Comparison of ENCODE assay signal across 20 cellular contexts in the genomic region with DNA sequence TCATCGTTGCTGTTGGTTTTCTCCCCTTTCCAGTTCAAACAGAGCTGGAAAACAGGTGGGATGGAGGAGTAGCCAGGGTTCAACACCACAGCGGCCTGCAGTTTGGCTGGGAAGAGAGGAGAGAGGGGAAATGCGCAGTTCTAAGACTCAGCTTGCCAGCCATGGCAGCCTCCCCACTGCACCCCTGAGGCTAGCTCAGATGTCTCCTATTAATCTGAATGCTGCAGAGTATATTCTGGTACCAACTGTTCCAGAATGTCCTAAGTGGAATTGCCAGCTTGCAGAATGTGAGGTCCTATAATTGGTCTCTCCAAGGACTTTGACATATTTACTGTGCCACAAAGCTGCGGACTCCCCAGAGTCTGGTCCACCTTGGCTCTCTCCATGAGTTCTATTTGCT. TPM values are rescaled to one million over a fixed set of nuclear protein-coding genes. Genes with fewer than 3 reads are reported as not detected.
A peak's percentile ranks its signal among the peaks of the same experiment; 100 is the strongest.
DNase-seq lines count a peak whose midpoint lies in the region; ATAC-seq, FAIRE-seq and TF ChIP-seq lines count a peak whose summit lies in the region.
"Had no signal": no experiment of that assay in that cellular context is flagged by ENCODE, and none has a peak within 500 bp of the region (broad histone marks: within the 10 kb centered on the region; RNA-seq: fewer than 3 reads in every experiment).

No MANE protein-coding gene starts in this region.

- WGBS in HepG2 (ENCODE audit: low lambda C conversion rate), result 75% methylated on average over 4 of the region's 4 CpGs
- 88% methylated on average over 1 of the region's 4 CpGs for WGBS in right lobe of liver (ENCODE audit: insufficient coverage, low coverage, low lambda C conversion rate, missing lambda C conversion rate)
- WGBS in spleen, 5 donors, result 70 to 98% (median 81%) methylated on average over 4 of the region's 4 CpGs
- WGBS in adrenal gland, 4 donors, result 71 to 87% (median 84%) methylated on average over 4 of the region's 4 CpGs

- intact Hi-C loops in HepG2 (cut with micrococcal nuclease; ENCODE audit: unreplicated experiment) (no loop called here), right lobe of liver (cut with DNase I) (no loop called here), spleen (cut with DNase I; ENCODE audit: low total_unique reads) (no loop called here), adrenal gland (cut with DNase I) (no loop called here)

- CTCF ChIA-PET in HepG2 (lab: Yijun Ruan, JAX; ENCODE audit: low intra/inter-chr PET ratio, low total read pairs), result no interaction called here

- TF ChIP-seq RAD21 in HepG2 (CRISPR knock-in tag; IDR thresholded peaks at IDR 0.05), result no peak

- no peak for ATAC-seq in HepG2
- no peak for ATAC-seq in right lobe of liver
- no peak for ATAC-seq in memory B cell (ENCODE audit: low read depth)
- no peak for ATAC-seq in HG03135 (IDR thresholded peaks at IDR 0.05; ENCODE audit: unreplicated experiment)
- no peak for ATAC-seq in HG03565 (IDR thresholded peaks at IDR 0.05; ENCODE audit: unreplicated experiment)
- ATAC-seq: GM23338, HCT116 had no signal

- no peak for DNase-seq in HepG2 (ENCODE audit: low spot score)
- no peak for DNase-seq in right lobe of liver
- peak; percentile 76 to 96 for DNase-seq in cerebellar nuclear complex (lab: John Stamatoyannopoulos, UW)
- DNase-seq in memory B cell (ENCODE audit: low spot score in 2 of 2), result no peak
- DNase-seq in spleen, result peak; percentile 18
- no peak for DNase-seq in adrenal gland
- DNase-seq: 8988T; Calu3; CD4-positive, alpha-beta memory T cell; COR-L47; DMS53; DMS79 treated with DMSO at 0.1 percent for 48 hours; H9 had no signal

- H3K9me3 ChIP-seq in HepG2 (ENCODE audit: low read length) (no peaks in the 10 kb centered on the region), right lobe of liver (no peaks in the 10 kb centered on the region), spleen (no peaks in the 10 kb centered on the region), adrenal gland (replicated peaks in 1 of 3) (no peaks in the 10 kb centered on the region)

- peaks cover 24 to 72% of the 10 kb centered on the region in 2 experiments for H3K36me3 ChIP-seq in HepG2 (replicated peaks in 1 of 2; ENCODE audit: control insufficient read depth in 1 of 2, insufficient read depth in 2 of 2, low read length in 2 of 2)
- H3K36me3 ChIP-seq in right lobe of liver, result peaks cover 0 to 66% (median 26%) of the 10 kb centered on the region in 4 donors
- peaks cover 0 to 100% (median 89%) of the 10 kb centered on the region in 6 donors for H3K36me3 ChIP-seq in spleen
- H3K36me3 ChIP-seq in adrenal gland (replicated peaks in 1 of 2), result peaks cover 0 to 79% of the 10 kb centered on the region in 2 donors

- H3K4me3 ChIP-seq in HepG2 (replicated peaks in 1 of 3; ENCODE audit: insufficient read depth in 1 of 3, low read depth in 2 of 3, low read length in 3 of 3) (no peak overlapping the region), right lobe of liver (no peak overlapping the region), spleen (no peak overlapping the region), adrenal gland (no peak overlapping the region)
- H3K4me3 ChIP-seq: GM23338 had no signal

- peaks cover 2% of the 10 kb centered on the region for H3K4me1 Mint-ChIP-seq in memory B cell
- H3K4me1 Mint-ChIP-seq: CD4-positive, alpha-beta memory T cell; GM23338; H9 had no signal

- H3K4me1 ChIP-seq in HepG2 (ENCODE audit: insufficient read depth, low read length) (no peaks in the 10 kb centered on the region), right lobe of liver (peaks cover 0 to 8% (median 3%) of the 10 kb centered on the region in 4 donors), spleen (no peaks in the 10 kb centered on the region), adrenal gland (replicated peaks in 1 of 2) (peaks cover under 1% of the 10 kb centered on the region in 2 donors)

- H3K79me2 ChIP-seq in HepG2 (ENCODE audit: insufficient read depth, low read length), result no peaks in the 10 kb centered on the region

- in situ Hi-C loops in HepG2 (cut with HindIII; ENCODE audit: extremely low pct_ligation_motif_present, low pct_unique_long_range_greater_than_20kb), result loop anchor here (10.0 kb wide), 1 partner anchor 117 kb away; no protein-coding TSS in a partner anchor

- no peak overlapping the region for H3K4me2 ChIP-seq in HepG2 (ENCODE audit: low read depth, low read length)
- H3K4me2 ChIP-seq: GM23338 had no signal

- no peak overlapping the region for H3K4me3 Mint-ChIP-seq in memory B cell
- H3K4me3 Mint-ChIP-seq: CD4-positive, alpha-beta memory T cell; GM23338; H9 had no signal

- no peak overlapping the region for H3K9ac ChIP-seq in HepG2 (ENCODE audit: insufficient read depth, low read depth, low read length)

- POLR2A ChIA-PET in HepG2 (lab: Yijun Ruan, JAX), result no interaction called here

- no peaks in the 10 kb centered on the region for H3K9me3 Mint-ChIP-seq in memory B cell
- H3K9me3 Mint-ChIP-seq: CD4-positive, alpha-beta memory T cell; GM23338; H9 had no signal

- no TSS peak for BruUV-seq in HepG2 (replicated peaks; lab: Mats Ljungman, UMichigan)

- TF ChIP-seq POLR2A in HepG2 (IDR thresholded peaks at IDR 0.05; ENCODE audit: insufficient read depth in 1 of 2, low read depth in 2 of 2, low read length in 2 of 2) (no peak), right lobe of liver (IDR thresholded peaks at IDR 0.05) (no peak), spleen (IDR thresholded peaks at IDR 0.05) (no peak), adrenal gland (IDR thresholded peaks at IDR 0.05) (no peak)

- TF ChIP-seq EP300 in HepG2 (IDR thresholded peaks at IDR 0.05; ENCODE audit: low read depth in 2 of 2, low read length in 2 of 2) (no peak), HepG2 (CRISPR knock-in tag; IDR thresholded peaks at IDR 0.05; ENCODE audit: borderline replicate concordance) (no peak)

- H2AFZ ChIP-seq in HepG2 (ENCODE audit: low read length), result no peak overlapping the region
- H2AFZ ChIP-seq: GM23338 had no signal

- no peak for TF ChIP-seq CTCF in HepG2 (CRISPR knock-in tag; IDR thresholded peaks at IDR 0.05)
- no peak for TF ChIP-seq CTCF in right lobe of liver (IDR thresholded peaks at IDR 0.05)
- TF ChIP-seq CTCF in spleen (IDR thresholded peaks at IDR 0.05 in 8 of 11, conservative IDR thresholded peaks at IDR 0.05 in 3 of 11), result no peak
- TF ChIP-seq CTCF in adrenal gland (IDR thresholded peaks at IDR 0.05), result no peak

- H3K27me3 ChIP-seq in HepG2 (ENCODE audit: control insufficient read depth in 1 of 2, insufficient read depth in 2 of 2, low read length in 2 of 2) (no peaks in the 10 kb centered on the region), right lobe of liver (no peaks in the 10 kb centered on the region), spleen (replicated peaks in 1 of 7) (no peaks in the 10 kb centered on the region), adrenal gland (no peaks in the 10 kb centered on the region)

- no peak overlapping the region for H3K27ac ChIP-seq in HepG2 (ENCODE audit: extremely low read length, insufficient read depth, low read length)
- no peak overlapping the region for H3K27ac ChIP-seq in right lobe of liver
- H3K27ac ChIP-seq in spleen, result no peak overlapping the region
- H3K27ac ChIP-seq in adrenal gland, result no peak overlapping the region

- H3K27me3 Mint-ChIP-seq in memory B cell, result no peaks in the 10 kb centered on the region
- H3K27me3 Mint-ChIP-seq: CD4-positive, alpha-beta memory T cell had no signal

- no peaks in the 10 kb centered on the region for H4K20me1 ChIP-seq in HepG2 (ENCODE audit: insufficient read depth, low read length)

- FAIRE-seq in HepG2 (lab: Jason Lieb, UNC), result no peak
- FAIRE-seq: G401.6, GM12892 had no signal

- H3K36me3 Mint-ChIP-seq in memory B cell, result peaks cover 42% of the 10 kb centered on the region

- H3K27ac Mint-ChIP-seq in memory B cell, result peak overlapping the region; percentile 45
- H3K27ac Mint-ChIP-seq: CD4-positive, alpha-beta memory T cell; GM23338 had no signal

RNA-seq across cellular contexts. Expression of gene NEFH, which starts 32.0 kb away (rescaled TPM):
- total RNA-seq in HepG2 (2016; rRNA removed; fragmentation: Illumina TruSeq; extraction: Trizol) (not detected in 2 replicates), right lobe of liver (under 1 TPM in 5 of 6 experiments, not detected in 1; 0.06 to 0.40 (median 0.09) TPM), spleen (1 to 10 TPM in 6 of 7 donors, under 1 TPM in 1; 0.60 to 1.7 (median 1.4) TPM), adrenal gland (10 to 100 TPM; 18.6 to 35.6 (median 22.0) TPM)
- not detected in 2 replicates for total RNA-seq in HepG2 (2016; cell fraction: cytosol; rRNA removed; fragmentation: Illumina TruSeq; extraction: Trizol; ENCODE audit: low read depth)
- total RNA-seq in HepG2 (2016; cell fraction: insoluble cytoplasmic fraction; rRNA removed; fragmentation: Illumina TruSeq; extraction: Trizol), result not detected in 2 replicates
- not detected in 2 replicates for total RNA-seq in HepG2 (2016; cell fraction: membrane; rRNA removed; fragmentation: Illumina TruSeq; extraction: Trizol)
- total RNA-seq in HepG2 (2016; cell fraction: nucleus; rRNA removed; fragmentation: Illumina TruSeq; extraction: Trizol), result not detected in 2 replicates
- polyA plus RNA-seq in HepG2 (2011; rRNA removed) (not detected in 2 replicates), spleen (1 to 10 TPM in 1 of 3 donors, under 1 TPM in 2; 0.50 to 1.2 (median 0.70) TPM), adrenal gland (10 to 100 TPM; 11.9 to 81.1 (median 19.5) TPM)
- polyA plus RNA-seq in HepG2 (2011; cell fraction: cytosol; rRNA removed), result not detected in 2 replicates
- polyA plus RNA-seq in HepG2 (2011; cell fraction: nucleus; rRNA removed), result not detected in 2 replicates
- polyA plus RNA-seq in HepG2 (2012), result not detected in 2 replicates
- not detected in 2 replicates for polyA plus RNA-seq in HepG2 (2016; cell fraction: cytosol; fragmentation: Illumina TruSeq; extraction: Trizol; ENCODE audit: low read depth)
- not detected in 2 replicates for polyA plus RNA-seq in HepG2 (2016; cell fraction: insoluble cytoplasmic fraction; fragmentation: Illumina TruSeq; extraction: Trizol; ENCODE audit: low read depth)
- polyA plus RNA-seq in HepG2 (2016; cell fraction: membrane; fragmentation: Illumina TruSeq; extraction: Trizol; ENCODE audit: low read depth), result not detected in 2 replicates
- not detected in 2 replicates for polyA plus RNA-seq in HepG2 (2016; cell fraction: nucleus; fragmentation: Illumina TruSeq; extraction: Trizol; ENCODE audit: insufficient read depth, low read depth)
- polyA minus RNA-seq in HepG2 (2011; rRNA and poly(A)+ RNA removed; ENCODE audit: low replicate concordance), result 0.12 TPM in 1 of 2 replicates, not detected in the other
- not detected in 2 replicates for polyA minus RNA-seq in HepG2 (2011; cell fraction: cytosol; rRNA and poly(A)+ RNA removed)
- polyA minus RNA-seq in HepG2 (2011; cell fraction: nucleus; rRNA and poly(A)+ RNA removed), result not detected in 2 replicates
- total RNA-seq: Calu3, H4 had no signal

RNA-seq across cellular contexts. Expression of gene THOC5, which starts 41.5 kb away (rescaled TPM):
- total RNA-seq in HepG2 (2016; rRNA removed; fragmentation: Illumina TruSeq; extraction: Trizol) (46.7 and 53.5 TPM in 2 replicates), right lobe of liver (10 to 100 TPM; 11.9 to 17.4 (median 14.1) TPM), spleen (10 to 100 TPM; 30.8 to 55.5 (median 40.7) TPM), adrenal gland (10 to 100 TPM; 13.2 to 38.4 (median 27.7) TPM)
- 20.7 and 27.6 TPM in 2 replicates for total RNA-seq in HepG2 (2016; cell fraction: cytosol; rRNA removed; fragmentation: Illumina TruSeq; extraction: Trizol; ENCODE audit: low read depth)
- 47.6 and 56.5 TPM in 2 replicates for total RNA-seq in HepG2 (2016; cell fraction: insoluble cytoplasmic fraction; rRNA removed; fragmentation: Illumina TruSeq; extraction: Trizol)
- total RNA-seq in HepG2 (2016; cell fraction: membrane; rRNA removed; fragmentation: Illumina TruSeq; extraction: Trizol), result 39.5 and 44.9 TPM in 2 replicates
- total RNA-seq in HepG2 (2016; cell fraction: nucleus; rRNA removed; fragmentation: Illumina TruSeq; extraction: Trizol), result 32.6 and 43.7 TPM in 2 replicates
- polyA plus RNA-seq in HepG2 (2011; rRNA removed) (45.8 and 65.2 TPM in 2 replicates), spleen (10 to 100 TPM; 14.4 to 21.1 (median 18.1) TPM), adrenal gland (10 to 100 TPM; 23.7 to 42.4 (median 24.2) TPM)
- 27.9 and 31.5 TPM in 2 replicates for polyA plus RNA-seq in HepG2 (2011; cell fraction: cytosol; rRNA removed)
- polyA plus RNA-seq in HepG2 (2011; cell fraction: nucleus; rRNA removed), result 145 and 182 TPM in 2 replicates
- polyA plus RNA-seq in HepG2 (2012), result 37.0 and 37.3 TPM in 2 replicates
- polyA plus RNA-seq in HepG2 (2016; cell fraction: cytosol; fragmentation: Illumina TruSeq; extraction: Trizol; ENCODE audit: low read depth), result 25.9 and 30.6 TPM in 2 replicates
- 44.1 and 46.1 TPM in 2 replicates for polyA plus RNA-seq in HepG2 (2016; cell fraction: insoluble cytoplasmic fraction; fragmentation: Illumina TruSeq; extraction: Trizol; ENCODE audit: low read depth)
- 35.3 and 37.4 TPM in 2 replicates for polyA plus RNA-seq in HepG2 (2016; cell fraction: membrane; fragmentation: Illumina TruSeq; extraction: Trizol; ENCODE audit: low read depth)
- polyA plus RNA-seq in HepG2 (2016; cell fraction: nucleus; fragmentation: Illumina TruSeq; extraction: Trizol; ENCODE audit: insufficient read depth, low read depth), result 54.0 and 55.1 TPM in 2 replicates
- polyA minus RNA-seq in HepG2 (2011; rRNA and poly(A)+ RNA removed; ENCODE audit: low replicate concordance), result 57.0 and 70.3 TPM in 2 replicates
- polyA minus RNA-seq in HepG2 (2011; cell fraction: cytosol; rRNA and poly(A)+ RNA removed), result 25.5 and 29.4 TPM in 2 replicates
- polyA minus RNA-seq in HepG2 (2011; cell fraction: nucleus; rRNA and poly(A)+ RNA removed), result 38.9 and 51.6 TPM in 2 replicates

Comparison
In these comparisons a context has a peak if more than half of its experiments do, and no peak if none do; other contexts are left out.
1. DNase-seq: peak in cerebellar nuclear complex (2 of 2) and spleen (single experiment); none in HepG2 (single experiment), right lobe of liver (0 of 3), memory B cell (0 of 2) and adrenal gland (0 of 7).
2. RNA of gene NEFH, which starts 32.0 kb away (total RNA-seq): 18.6 to 35.6 TPM in adrenal gland; 0.60 to 1.7 TPM in spleen, 0.06 to 0.40 TPM in right lobe of liver and not detected in HepG2; every median in the first group is over 4 times any median in the second.